Comparison of ENCODE assay signal across 37 cellular contexts in the genomic region with DNA sequence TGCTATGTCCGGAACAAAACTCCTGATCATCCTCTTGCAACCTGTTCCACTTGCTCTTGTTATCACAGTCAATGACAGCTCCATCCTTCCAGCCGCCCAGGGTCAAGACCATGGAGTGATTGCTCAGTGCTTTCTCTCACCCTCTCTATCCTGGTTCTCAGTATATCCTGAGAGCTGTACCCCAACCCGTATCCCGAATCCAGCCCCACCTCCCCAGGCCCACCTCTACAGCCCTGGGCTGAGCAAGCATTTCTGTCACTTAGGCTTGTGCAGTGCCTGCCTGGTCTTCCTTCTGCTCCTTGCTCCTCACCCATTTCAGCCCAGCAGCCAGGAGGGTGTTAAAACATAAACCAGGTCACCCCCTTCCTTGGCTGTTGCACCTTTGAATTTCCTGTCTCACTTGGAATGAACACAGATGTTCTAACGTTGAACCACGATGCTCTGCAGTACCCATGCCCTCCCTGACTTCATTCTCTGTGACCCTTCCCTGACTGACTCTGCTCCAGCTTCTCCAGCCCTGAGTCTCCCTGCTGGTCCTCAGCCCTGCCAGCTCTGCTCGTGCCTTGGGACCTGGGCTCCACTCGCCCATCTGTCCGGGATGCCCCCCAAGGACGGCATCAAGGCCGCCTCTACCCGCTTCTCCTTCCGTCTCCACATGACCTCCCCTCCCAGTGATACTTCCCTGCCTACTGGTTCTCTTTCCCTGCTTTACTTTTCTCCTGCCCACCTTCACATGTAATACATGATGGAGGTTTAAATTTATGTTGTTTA.
"Had no signal": no experiment of that assay in that cellular context is flagged by ENCODE, and none has a peak within 500 bp of the region (broad histone marks: within the 10 kb centered on the region; RNA-seq: fewer than 3 reads in every experiment).

No MANE protein-coding gene starts in this region.

- DNase-seq: activated B cell treated with CpG ODN at 0.5 μM for 24 hours; activated CD4-positive, alpha-beta memory T cell treated with anti-CD3 and anti-CD28 coated beads for 36 hours; activated CD4-positive, alpha-beta T cell treated with anti-CD3 and anti-CD28 coated beads for 4 hours; activated CD4-positive, alpha-beta T cell treated with anti-CD3 and anti-CD28 coated beads, Interleukin-2, amount 10 ng/mL, durations not matched to agents 24 days and 14 days; activated CD4-positive, alpha-beta T cell treated with anti-CD3 and anti-CD28 coated beads, Interleukin-2, amount 50 U/mL, for 1 hour; activated CD4-positive, alpha-beta T cell treated with anti-CD3 and anti-CD28 coated beads, Interleukin-2, amount 50 U/mL, for 4 hours; activated CD4-positive, CD25-positive, alpha-beta regulatory T cell treated with anti-CD3 and anti-CD28 coated beads, Interleukin-2, amount 50 U/mL, for 72 hours; activated CD8-positive, alpha-beta memory T cell treated with anti-CD3 and anti-CD28 coated beads, Interleukin-2, amount 50 U/mL, for 4 hours; activated CD8-positive, alpha-beta T cell treated with anti-CD3 and anti-CD28 coated beads for 36 hours; activated effector memory CD4-positive, alpha-beta T cell treated with anti-CD3 and anti-CD28 coated beads, Interleukin-2, amount 50 U/mL, for 16 hours; activated gamma-delta T cell treated with Interleukin-2 at 50 U/mL for 16 hours; activated naive CD4-positive, alpha-beta T cell; activated naive CD4-positive, alpha-beta T cell treated with anti-CD3 and anti-CD28 coated beads for 36 hours; activated naive CD4-positive, alpha-beta T cell treated with anti-CD3 and anti-CD28 coated beads, Interleukin-2, amount 50 U/mL, for 16 hours; activated naive CD8-positive, alpha-beta T cell treated with anti-CD3 and anti-CD28 coated beads for 36 hours; activated T-cell treated with anti-CD3 and anti-CD28 coated beads for 4 hours; activated T-cell treated with anti-CD3 and anti-CD28 coated beads, Interleukin-2, amount 50 U/mL, for 1 hour; activated T-cell treated with anti-CD3 and anti-CD28 coated beads, Interleukin-2, amount 50 U/mL, for 4 hours; activated T-cell treated with anti-CD3 and anti-CD28 coated beads, Interleukin-2, amount 50 U/mL, for 72 hours; amniotic stem cell; aorta; body of pancreas; brain microvascular endothelial cell; central memory CD4-positive, alpha-beta T cell; T-helper 1 cell; T-helper 2 cell; T-helper 9 cell had no signal

- H3K36me3 Mint-ChIP-seq: activated naive CD8-positive, alpha-beta T cell treated with anti-CD3 and anti-CD28 coated beads for 36 hours had no signal

- H3K4me3 ChIP-seq: adrenal gland, body of pancreas, breast epithelium had no signal

- H3K27me3 ChIP-seq: adrenal gland, body of pancreas, brain microvascular endothelial cell had no signal

- H3K9me3 ChIP-seq: adrenal gland, body of pancreas, breast epithelium had no signal

- H3K4me3 Mint-ChIP-seq: activated B cell treated with CpG ODN at 0.5 μM for 24 hours; activated CD4-positive, alpha-beta memory T cell treated with anti-CD3 and anti-CD28 coated beads for 36 hours; activated CD4-positive, alpha-beta T cell treated with anti-CD3 and anti-CD28 coated beads, Interleukin-2, amount 10 ng/mL, durations not matched to agents 24 days and 14 days; activated CD8-positive, alpha-beta T cell treated with anti-CD3 and anti-CD28 coated beads for 36 hours; activated naive CD4-positive, alpha-beta T cell treated with anti-CD3 and anti-CD28 coated beads for 36 hours; activated naive CD8-positive, alpha-beta T cell treated with anti-CD3 and anti-CD28 coated beads for 36 hours; activated T-cell treated with anti-CD3 and anti-CD28 coated beads, Interleukin-2, amount 50 U/mL, for 4 hours; activated T-cell treated with anti-CD3 and anti-CD28 coated beads, Interleukin-2, amount 50 U/mL, for 72 hours; activated T-helper 1 cell treated with anti-CD3 and anti-CD28 coated beads, Interleukin-12 subunit alpha, Interleukin-12 subunit beta, Interleukin-2, Interleukin-4 antibody, amounts not matched to agents 30 ng/mL and 10 ng/mL and 1 ng/mL, durations not matched to agents 14 hours and 24 hours and 36 hours; activated T-helper 17 cell treated with anti-CD3 and anti-CD28 coated beads, Interleukin-2, amount 50 U/mL, for 72 hours; T-helper 1 cell treated with Interleukin-12 subunit alpha and Interleukin-12 subunit beta and Interleukin-4 antibody, amounts not matched to agents 30 μg/mL and 1 μg/mL, for 36 hours; T-helper 2 cell treated with Interferon-gamma antibody and Interleukin-4, amounts not matched to agents 5 μg/mL and 100 μg/mL, for 36 hours had no signal

- H3K27ac Mint-ChIP-seq: activated B cell treated with CpG ODN at 0.5 μM for 24 hours; activated CD4-positive, alpha-beta memory T cell treated with anti-CD3 and anti-CD28 coated beads for 36 hours; activated CD4-positive, alpha-beta T cell treated with anti-CD3 and anti-CD28 coated beads, Interleukin-2, amount 10 ng/mL, durations not matched to agents 24 days and 14 days; activated CD8-positive, alpha-beta T cell treated with anti-CD3 and anti-CD28 coated beads for 36 hours; activated naive CD4-positive, alpha-beta T cell treated with anti-CD3 and anti-CD28 coated beads for 36 hours; activated naive CD4-positive, alpha-beta T cell treated with anti-CD3 and anti-CD28 coated beads, Interleukin-2, amount 50 U/mL, for 72 hours; activated naive CD8-positive, alpha-beta T cell treated with anti-CD3 and anti-CD28 coated beads for 36 hours; activated T-cell treated with anti-CD3 and anti-CD28 coated beads, Interleukin-2, amount 50 U/mL, for 72 hours; activated T-helper 1 cell treated with anti-CD3 and anti-CD28 coated beads, Interleukin-12 subunit alpha, Interleukin-12 subunit beta, Interleukin-2, Interleukin-4 antibody, amounts not matched to agents 30 ng/mL and 10 ng/mL and 1 ng/mL, durations not matched to agents 14 hours and 24 hours and 36 hours; activated T-helper 17 cell treated with anti-CD3 and anti-CD28 coated beads, Interleukin-2, amount 50 U/mL, for 72 hours; T-helper 1 cell treated with Interleukin-12 subunit alpha and Interleukin-12 subunit beta and Interleukin-4 antibody, amounts not matched to agents 30 μg/mL and 1 μg/mL, for 36 hours; T-helper 2 cell treated with Interferon-gamma antibody and Interleukin-4, amounts not matched to agents 5 μg/mL and 100 μg/mL, for 36 hours had no signal

- ATAC-seq: activated CD8-positive, alpha-beta T cell treated with anti-CD3 and anti-CD28 coated beads for 36 hours; activated naive CD4-positive, alpha-beta T cell treated with anti-CD3 and anti-CD28 coated beads, Interleukin-2, amount 50 U/mL, for 72 hours; activated T-cell treated with anti-CD3 and anti-CD28 coated beads, Interleukin-2, amount 50 U/mL, for 4 hours; activated T-cell treated with anti-CD3 and anti-CD28 coated beads, Interleukin-2, amount 50 U/mL, for 72 hours; activated T-helper 17 cell treated with anti-CD3 and anti-CD28 coated beads, Interleukin-2, amount 50 U/mL, for 72 hours; body of pancreas had no signal

- H3K4me1 Mint-ChIP-seq: activated B cell treated with CpG ODN at 0.5 μM for 24 hours; activated CD4-positive, alpha-beta T cell treated with anti-CD3 and anti-CD28 coated beads, Interleukin-2, amount 10 ng/mL, durations not matched to agents 24 days and 14 days; activated naive CD8-positive, alpha-beta T cell treated with anti-CD3 and anti-CD28 coated beads for 36 hours; activated T-helper 17 cell treated with anti-CD3 and anti-CD28 coated beads, Interleukin-2, amount 50 U/mL, for 72 hours had no signal

- H3K4me1 ChIP-seq: body of pancreas, breast epithelium had no signal

- H3K36me3 ChIP-seq: adrenal gland, brain microvascular endothelial cell, breast epithelium had no signal

- FAIRE-seq: astrocyte, TTC549 had no signal

- H3K27ac ChIP-seq: body of pancreas, brain microvascular endothelial cell, breast epithelium, VCaP had no signal
